In the genomic region with DNA sequence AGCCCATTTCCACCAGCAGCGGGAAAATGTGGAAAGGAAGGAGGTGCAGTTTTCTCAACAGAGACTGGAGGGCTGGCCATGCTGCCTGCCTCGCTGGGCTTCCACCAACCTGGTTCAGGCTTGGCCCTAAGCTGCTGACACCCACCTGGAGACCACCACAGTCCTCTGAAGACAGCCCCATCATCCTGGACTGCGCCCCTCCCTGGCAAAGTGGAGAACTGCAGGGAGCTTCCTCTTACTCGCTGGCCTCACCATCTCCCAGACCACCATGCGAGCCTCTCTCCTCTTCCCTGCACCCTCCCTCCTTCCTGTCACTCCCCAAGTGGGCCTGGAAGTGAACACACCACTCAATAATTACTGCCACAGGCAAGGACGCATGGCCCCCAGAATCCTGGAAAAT, we compare ENCODE assay signal across 20 cellular contexts.
A peak's percentile ranks its signal among the peaks of the same experiment; 100 is the strongest.
DNase-seq lines count a peak whose midpoint lies in the region; TF ChIP-seq lines count a peak whose summit lies in the region.
"Had no signal": no experiment of that assay in that cellular context is flagged by ENCODE, and none has a peak within 500 bp of the region (broad histone marks: within the 10 kb centered on the region; RNA-seq: fewer than 3 reads in every experiment).

No MANE protein-coding gene starts in this region.

- no peaks in the 10 kb centered on the region for H3K9me3 ChIP-seq in H9 (ENCODE audit: control insufficient read depth, low read depth, low read length)
- H3K9me3 ChIP-seq: neutrophil had no signal

- peak; percentile 63 for DNase-seq in H9
- no peak for DNase-seq in astrocyte of the cerebellum (ENCODE audit: low read depth)
- peak; percentile 56 for DNase-seq in iPS-NIHi7 (ENCODE audit: extremely low spot score)
- no peak for DNase-seq in substantia nigra (lab: John Stamatoyannopoulos, UW)
- no peak for DNase-seq in DMS53 (lab: John Stamatoyannopoulos, UW)
- DNase-seq in HT-29 (ENCODE audit: low spot score) = no peak
- no peak for DNase-seq in ecto neural progenitor cell (ENCODE audit: low spot score)
- DNase-seq: activated CD4-positive, alpha-beta T cell treated with anti-CD3 and anti-CD28 coated beads for 1 hour; activated naive CD4-positive, alpha-beta T cell treated with anti-CD3 and anti-CD28 coated beads, Interleukin-2, amount 50 U/mL, for 16 hours; CD4-positive, CD25-positive, alpha-beta regulatory T cell; effector memory CD4-positive, alpha-beta T cell; EL; Karpas-422; NCI-H187; NCI-H526 treated with DMSO at 0.1 percent for 48 hours; RPMI8226; stimulated activated naive CD4-positive, alpha-beta T cell; T-helper 17 cell had no signal

- H3K4me3 Mint-ChIP-seq in H9 = no peak overlapping the region
- H3K4me3 Mint-ChIP-seq: CD4-positive, CD25-positive, alpha-beta regulatory T cell; T-helper 17 cell had no signal

- H2AFZ ChIP-seq in H9 (ENCODE audit: low read length) = no peak overlapping the region

- no peak overlapping the region for H3K23ac ChIP-seq in H9 (ENCODE audit: insufficient read length, low read depth, low read length)

- TF ChIP-seq CTCF in H9 (conservative IDR thresholded peaks at IDR 0.05) (peak; percentile 63), astrocyte of the cerebellum (IDR thresholded peaks at IDR 0.05; ENCODE audit: low read depth, low read length, missing control alignments) (peak; percentile 12)

- H4K5ac ChIP-seq in H9 (ENCODE audit: insufficient read length, low read depth, low read length) = no peak overlapping the region

- no peak overlapping the region for H4K8ac ChIP-seq in H9 (replicated peaks; ENCODE audit: insufficient read length, low read depth, low read length)

- in situ Hi-C loops in astrocyte of the cerebellum (cut with HindIII; ENCODE audit: low sequenced_read_pairs) = no loop called here

- H3K4me1 Mint-ChIP-seq in H9 = peaks cover 42 to 67% of the 10 kb centered on the region in 2 experiments

- no peaks in the 10 kb centered on the region for H3K9me3 Mint-ChIP-seq in H9
- H3K9me3 Mint-ChIP-seq: CD4-positive, CD25-positive, alpha-beta regulatory T cell had no signal

- no peak overlapping the region for H3K14ac ChIP-seq in H9 (ENCODE audit: insufficient read depth, low read length)

- H4K20me1 ChIP-seq in H9 (ENCODE audit: control insufficient read depth, insufficient read depth, insufficient read length) = peaks cover 4% of the 10 kb centered on the region

- H3T11ph ChIP-seq in H9 (ENCODE audit: low read length) = no peak overlapping the region

- no peak overlapping the region for H2AK5ac ChIP-seq in H9 (ENCODE audit: insufficient read length, low read length)

- no peak overlapping the region for H3K4me2 ChIP-seq in H9 (ENCODE audit: insufficient read depth, insufficient read length, low read length)

- H2BK20ac ChIP-seq in H9 (ENCODE audit: low read depth, low read length, poor library complexity, severe bottlenecking) = no peak overlapping the region

- H3K23me2 ChIP-seq in H9 (ENCODE audit: insufficient read length, low read depth, low read length, poor library complexity, severe bottlenecking) = no peaks in the 10 kb centered on the region

- no peaks in the 10 kb centered on the region for H3K27me3 ChIP-seq in H9 (ENCODE audit: insufficient read depth, low read length)

- no CpG with 5 or more reads among the region's 6 CpGs for WGBS in H9 (ENCODE audit: extremely low coverage, insufficient read length, low lambda C conversion rate)

- no peaks in the 10 kb centered on the region for H3K79me1 ChIP-seq in H9 (ENCODE audit: insufficient read depth, low read depth, low read length, poor library complexity, severe bottlenecking)

- H3K27me3 Mint-ChIP-seq in H9 (ENCODE audit: low read depth) = no peaks in the 10 kb centered on the region

- H3K4me1 ChIP-seq in H9 (ENCODE audit: insufficient read depth, low read length) = peaks cover 15% of the 10 kb centered on the region; the same call in 1 of the 2 replicates

- no peak overlapping the region for H2BK5ac ChIP-seq in H9 (ENCODE audit: insufficient read length, low read length)

- peak overlapping the region in 1 of 3 experiments; percentile 78; a peak in 2 of 7 replicates for H3K27ac Mint-ChIP-seq in H9
- H3K27ac Mint-ChIP-seq: T-helper 17 cell had no signal

- H3K79me2 ChIP-seq in H9 (ENCODE audit: insufficient read depth, low read length) = peaks cover 2% of the 10 kb centered on the region

- H3K9ac ChIP-seq in H9 (ENCODE audit: extremely low read depth, insufficient read length, low read length) = no peak overlapping the region

- no peak overlapping the region for H3K4me3 ChIP-seq in astrocyte of the cerebellum (ENCODE audit: low read depth, low read length)
- H3K4me3 ChIP-seq: skin epidermis had no signal

- no peak overlapping the region for H2BK15ac ChIP-seq in H9 (ENCODE audit: low read depth, low read length)

- H3K56ac ChIP-seq in H9 (ENCODE audit: insufficient read length, low read depth, low read length) = no peak overlapping the region

- no peak overlapping the region for H3K18ac ChIP-seq in H9 (ENCODE audit: insufficient read length, low read depth, low read length)

- H3K4ac ChIP-seq in H9 (ENCODE audit: low read depth, low read length) = no peak overlapping the region

- H4K91ac ChIP-seq in H9 (ENCODE audit: insufficient read length, low read depth, low read length) = no peak overlapping the region

- no peak overlapping the region for H2BK120ac ChIP-seq in H9 (ENCODE audit: low read depth, low read length, poor library complexity, severe bottlenecking)

- H2BK12ac ChIP-seq in H9 (ENCODE audit: insufficient read length, low read depth, low read length) = no peak overlapping the region

- H3K36me3 Mint-ChIP-seq in H9 (ENCODE audit: insufficient read depth in 1 of 3, low read depth in 3 of 3) = no peaks in the 10 kb centered on the region; a peak in 2 of 7 replicates
- H3K36me3 Mint-ChIP-seq: CD4-positive, CD25-positive, alpha-beta regulatory T cell had no signal

- H3K27ac ChIP-seq in H9 (ENCODE audit: insufficient read length, low read depth, low read length) (no peak overlapping the region), substantia nigra (ENCODE audit: low read depth, low read length, poor library complexity, severe bottlenecking) (peak overlapping the region; percentile 82)
- H3K27ac ChIP-seq: neutrophil had no signal

Comparison
In these comparisons a context has a peak if more than half of its experiments do, and no peak if none do; other contexts are left out.
1. DNase-seq: peak in H9 (single experiment) and iPS-NIHi7 (single experiment); none in astrocyte of the cerebellum (single experiment), substantia nigra (0 of 49), DMS53 (single experiment), HT-29 (single experiment) and ecto neural progenitor cell (single experiment).